ENCODE assay signal across 29 cellular contexts in the genomic region with DNA sequence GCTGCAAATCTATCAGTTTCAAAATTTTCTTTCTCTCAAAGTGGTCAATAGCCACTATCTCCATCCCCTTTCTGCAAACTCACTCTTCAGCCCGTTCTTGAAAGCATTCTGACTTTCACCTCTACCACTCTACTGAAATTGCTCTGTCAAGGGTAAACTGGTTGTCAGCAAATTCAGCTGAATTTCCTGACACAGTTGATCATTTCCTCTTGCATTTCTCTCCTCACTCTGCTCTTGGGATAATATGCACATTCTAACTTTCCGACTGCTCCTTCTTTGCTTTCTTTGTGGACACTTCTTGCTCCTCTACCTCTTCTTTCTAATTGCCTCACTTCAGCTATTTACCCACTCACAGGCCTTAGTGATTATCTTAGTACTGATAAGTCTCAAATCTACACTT.
"Had no signal": no experiment of that assay in that cellular context is flagged by ENCODE, and none has a peak within 500 bp of the region (broad histone marks: within the 10 kb centered on the region; RNA-seq: fewer than 3 reads in every experiment).

No MANE protein-coding gene starts in this region.

- FAIRE-seq: astrocyte, TTC549 had no signal

- DNase-seq: activated CD4-positive, alpha-beta T cell treated with anti-CD3 and anti-CD28 coated beads, Interleukin-2, amount 10 ng/mL, durations not matched to agents 24 days and 14 days; activated CD4-positive, alpha-beta T cell treated with anti-CD3 and anti-CD28 coated beads, Interleukin-2, amount 50 U/mL, for 4 hours; activated CD8-positive, alpha-beta T cell treated with anti-CD3 and anti-CD28 coated beads, Interleukin-2, amount 10 ng/mL, durations not matched to agents 7 days and 5 days; activated gamma-delta T cell treated with Interleukin-2 at 50 U/mL for 16 hours; activated naive CD4-positive, alpha-beta T cell treated with anti-CD3 and anti-CD28 coated beads for 36 hours; activated T-cell treated with anti-CD3 and anti-CD28 coated beads for 4 hours; activated T-cell treated with anti-CD3 and anti-CD28 coated beads, Interleukin-2, amount 50 U/mL, for 4 hours; adrenal gland; body of pancreas; caudate nucleus; cerebellar nuclear complex; NCI-H1092 treated with DMSO at 0.1 percent for 48 hours; NCI-H1417 treated with DMSO at 0.1 percent for 48 hours; NCI-H187 treated with DMSO at 0.1 percent for 48 hours; NCI-H2081; NCI-H2171 treated with DMSO at 0.1 percent for 48 hours; NCI-H2227 treated with DMSO at 0.1 percent for 48 hours; NCI-H446; NCI-H510A treated with DMSO at 0.1 percent for 48 hours; NCI-H69; NCI-H82; NK-92 treated with Interleukin-12 subunit alpha and Interleukin-12 subunit beta, amount 100 ng/mL, for 24 hours; SHP77; SK-N-SH had no signal

- H3K27ac ChIP-seq: adrenal gland, body of pancreas, breast epithelium, KMS-11, SJSA1 had no signal

- H3K27me3 ChIP-seq: adrenal gland, body of pancreas, breast epithelium, SJSA1 had no signal

- H3K4me2 ChIP-seq: KMS-11, SK-N-SH had no signal

- H3K4me1 ChIP-seq: adrenal gland, body of pancreas, breast epithelium, SJSA1 had no signal

- H3K36me3 ChIP-seq: adrenal gland, breast epithelium, SJSA1 had no signal

- H3K9me3 ChIP-seq: adrenal gland, body of pancreas, breast epithelium, SJSA1, SK-N-SH had no signal

- H3K9ac ChIP-seq: KMS-11, SK-N-SH had no signal

- H3K4me3 ChIP-seq: adrenal gland, body of pancreas, breast epithelium, SJSA1 had no signal
